Comparison of ENCODE assay signal across 8 cellular contexts in genomic region chr22:38981005-38981658, GRCh38. TPM values are rescaled to one million over a fixed set of nuclear protein-coding genes. Genes with fewer than 3 reads are reported as not detected.
DNase-seq lines count a peak whose midpoint lies in the region; ATAC-seq, FAIRE-seq and TF ChIP-seq lines count a peak whose summit lies in the region.

No MANE protein-coding gene starts in this region.

- H3K9me3 Mint-ChIP-seq in activated naive CD8-positive, alpha-beta T cell treated with anti-CD3 and anti-CD28 coated beads, Interleukin-2, amount 10 ng/mL, durations not matched to agents 7 days and 5 days: peaks cover 11% of the 10 kb centered on the region

- H3K27ac Mint-ChIP-seq in activated naive CD8-positive, alpha-beta T cell treated with anti-CD3 and anti-CD28 coated beads, Interleukin-2, amount 10 ng/mL, durations not matched to agents 7 days and 5 days: peak overlapping the region; percentile 93

- ATAC-seq in activated naive CD8-positive, alpha-beta T cell treated with anti-CD3 and anti-CD28 coated beads, Interleukin-2, amount 10 ng/mL, durations not matched to agents 7 days and 5 days (ENCODE audit: low read depth): no peak
- ATAC-seq in GM21526 (IDR thresholded peaks at IDR 0.05; ENCODE audit: low FRiP score, unreplicated experiment): no peak

- peaks cover 32% of the 10 kb centered on the region for H3K4me1 Mint-ChIP-seq in activated naive CD8-positive, alpha-beta T cell treated with anti-CD3 and anti-CD28 coated beads, Interleukin-2, amount 10 ng/mL, durations not matched to agents 7 days and 5 days

- no peaks in the 10 kb centered on the region for H3K36me3 ChIP-seq in ascending aorta

- H3K27me3 ChIP-seq in ascending aorta: no peaks in the 10 kb centered on the region

- H3K4me3 Mint-ChIP-seq in activated naive CD8-positive, alpha-beta T cell treated with anti-CD3 and anti-CD28 coated beads, Interleukin-2, amount 10 ng/mL, durations not matched to agents 7 days and 5 days: peak overlapping the region; percentile 80

- H3K36me3 Mint-ChIP-seq in activated naive CD8-positive, alpha-beta T cell treated with anti-CD3 and anti-CD28 coated beads, Interleukin-2, amount 10 ng/mL, durations not matched to agents 7 days and 5 days: peaks cover 6% of the 10 kb centered on the region

- POLR2A ChIA-PET in activated naive CD8-positive, alpha-beta T cell treated with anti-CD3 and anti-CD28 coated beads, Interleukin-2, amount 10 ng/mL, durations not matched to agents 7 days and 5 days (lab: Charles Lee): interaction anchor here (0.9 to 1.3 kb wide), 3 partner anchors 10 to 339 kb away, joined by 3 to 4 read pairs (median 3); partner anchors contain the start of gene CBX6

- H3K4me1 ChIP-seq in ascending aorta: peaks cover 0 to 10% of the 10 kb centered on the region in 2 donors

- peak; percentile 58 for TF ChIP-seq CTCF in GM12873 (IDR thresholded peaks at IDR 0.05; ENCODE audit: insufficient read depth, low read depth, low read length, missing control alignments)
- peak in 1 of 3 experiments; percentile 17 for TF ChIP-seq CTCF in ascending aorta (IDR thresholded peaks at IDR 0.05)

- no peak overlapping the region for H3K27ac ChIP-seq in ascending aorta

- no peaks in the 10 kb centered on the region for H3K9me3 ChIP-seq in ascending aorta

- H3K27me3 Mint-ChIP-seq in activated naive CD8-positive, alpha-beta T cell treated with anti-CD3 and anti-CD28 coated beads, Interleukin-2, amount 10 ng/mL, durations not matched to agents 7 days and 5 days: peaks cover 14% of the 10 kb centered on the region

- intact Hi-C loops in ascending aorta (cut with DNase I): loop anchor here (5.0 kb wide), 1 partner anchor 109 kb away; the partner anchor contains the start of gene CBX6

- no peak for FAIRE-seq in urothelium cell line (lab: Jason Lieb, UNC)

- DNase-seq in ACHN: peak; percentile 72
- no peak for DNase-seq in activated naive CD8-positive, alpha-beta T cell treated with anti-CD3 and anti-CD28 coated beads, Interleukin-2, amount 10 ng/mL, durations not matched to agents 7 days and 5 days
- DNase-seq in left kidney (ENCODE audit: low read depth, low spot score): peak; percentile 83
- peak; percentile 76 for DNase-seq in urothelium cell line (ENCODE audit: low spot score)
- DNase-seq in cortex of kidney (lab: John Stamatoyannopoulos, UW): no peak
- DNase-seq in ascending aorta (ENCODE audit: low spot score in 2 of 2): no peak

- peak overlapping the region in 1 of 2 donors; percentile 52 for H3K4me3 ChIP-seq in ascending aorta

- in situ Hi-C loops in ACHN (cut with HindIII; ENCODE audit: low pct_ligation_motif_present, low pct_unique_long_range_greater_than_20kb, low sequenced_read_pairs): no loop called here

RNA-seq across cellular contexts. Expression of gene APOBEC3B, which starts 1.0 kb away (rescaled TPM):
- total RNA-seq in activated naive CD8-positive, alpha-beta T cell treated with anti-CD3 and anti-CD28 coated beads, Interleukin-2, amount 10 ng/mL, durations not matched to agents 7 days and 5 days: 1 to 10 TPM; 7.1 to 7.2 TPM
- total RNA-seq in ascending aorta: 0.64 TPM

RNA-seq across cellular contexts. Expression of gene APOBEC3A, which starts 23.7 kb away (rescaled TPM):
- not detected for total RNA-seq in activated naive CD8-positive, alpha-beta T cell treated with anti-CD3 and anti-CD28 coated beads, Interleukin-2, amount 10 ng/mL, durations not matched to agents 7 days and 5 days
- not detected for total RNA-seq in ascending aorta

RNA-seq across cellular contexts. Expression of gene APOBEC3C, which starts 32.9 kb away (rescaled TPM):
- total RNA-seq in activated naive CD8-positive, alpha-beta T cell treated with anti-CD3 and anti-CD28 coated beads, Interleukin-2, amount 10 ng/mL, durations not matched to agents 7 days and 5 days: 100 to 1,000 TPM; 120 to 124 TPM
- 9.5 TPM for total RNA-seq in ascending aorta

RNA-seq across cellular contexts. Expression of gene APOBEC3D, which starts 39.8 kb away (rescaled TPM):
- 10 to 100 TPM; 46.8 to 47.4 TPM for total RNA-seq in activated naive CD8-positive, alpha-beta T cell treated with anti-CD3 and anti-CD28 coated beads, Interleukin-2, amount 10 ng/mL, durations not matched to agents 7 days and 5 days
- total RNA-seq in ascending aorta: 0.75 TPM

RNA-seq across cellular contexts. Expression of gene APOBEC3F, which starts 59.5 kb away (rescaled TPM):
- 10 to 100 TPM; 41.4 to 45.1 TPM for total RNA-seq in activated naive CD8-positive, alpha-beta T cell treated with anti-CD3 and anti-CD28 coated beads, Interleukin-2, amount 10 ng/mL, durations not matched to agents 7 days and 5 days
- total RNA-seq in ascending aorta: 0.11 TPM

Comparison
In these comparisons a context has a peak if more than half of its experiments do, and no peak if none do; other contexts are left out.
1. DNase-seq: peak in ACHN (single experiment), left kidney (single experiment) and urothelium cell line (single experiment); none in activated naive CD8-positive, alpha-beta T cell treated with anti-CD3 and anti-CD28 coated beads, Interleukin-2, amount 10 ng/mL, durations not matched to agents 7 days and 5 days (single experiment), cortex of kidney (single experiment) and ascending aorta (0 of 2).
2. RNA of gene APOBEC3C, which starts 32.9 kb away (total RNA-seq): 120 to 124 TPM in activated naive CD8-positive, alpha-beta T cell treated with anti-CD3 and anti-CD28 coated beads, Interleukin-2, amount 10 ng/mL, durations not matched to agents 7 days and 5 days; 9.5 TPM in ascending aorta (single experiment); every median in the first group is over 10 times any median in the second.